Comparison of ENCODE assay signal across 2 cellular contexts in the genomic region with DNA sequence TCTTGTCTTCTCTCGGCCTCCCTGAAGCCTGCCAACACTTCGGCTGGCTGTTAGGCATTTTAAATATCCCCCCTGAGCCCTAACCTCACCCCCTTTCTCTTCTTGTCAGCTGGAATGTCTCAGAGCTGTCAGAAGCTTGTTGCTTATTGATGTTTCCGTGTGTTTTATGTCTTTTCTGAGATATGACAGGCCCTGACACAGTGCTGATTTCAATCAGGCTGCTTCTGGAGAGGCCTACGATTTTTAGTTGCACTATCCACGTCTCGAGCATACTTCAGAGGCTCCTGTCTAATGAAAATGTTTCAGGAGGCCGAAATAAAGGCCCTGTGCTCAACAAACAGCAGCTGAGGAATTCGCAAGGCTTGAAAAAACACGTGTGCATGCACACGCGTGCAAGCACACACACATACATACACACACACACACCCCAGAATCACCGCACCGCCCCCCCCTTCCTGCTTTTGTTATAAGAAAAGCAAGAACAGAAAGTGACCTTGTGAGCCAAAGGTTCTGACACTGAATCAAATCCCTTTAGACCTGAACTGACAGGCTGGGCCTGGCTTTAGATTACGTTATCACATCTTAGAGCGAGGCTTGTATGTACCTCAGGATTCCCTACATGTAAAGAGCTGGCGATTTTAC.
TF ChIP-seq lines count a peak whose summit lies in the region.

No MANE protein-coding gene starts in this region.

TF ChIP-seq in endothelial cell of umbilical vein, 7 proteins besides CTCF, POLR2A, EP300 and RAD21:
- TF ChIP-seq GATA2 (IDR thresholded peaks at IDR 0.05; ENCODE audit: insufficient read depth, insufficient read length, low read depth, low read length) (no peak), JUN (IDR thresholded peaks at IDR 0.05; ENCODE audit: borderline replicate concordance, insufficient read depth, insufficient read length, low read depth) (no peak), MYC (IDR thresholded peaks at IDR 0.05; ENCODE audit: low read depth, low read length) (no peak), EZH2 (IDR thresholded peaks at IDR 0.05; ENCODE audit: borderline replicate concordance, low read depth, low read length, severe bottlenecking) (no peak), FOS (IDR thresholded peaks at IDR 0.05; ENCODE audit: borderline replicate concordance, insufficient read depth, low read length) (no peak), POLR2AphosphoS5 (IDR thresholded peaks at IDR 0.05; ENCODE audit: insufficient read depth, low read depth, low read length) (no peak)
- TF ChIP-seq, protein P1, sequence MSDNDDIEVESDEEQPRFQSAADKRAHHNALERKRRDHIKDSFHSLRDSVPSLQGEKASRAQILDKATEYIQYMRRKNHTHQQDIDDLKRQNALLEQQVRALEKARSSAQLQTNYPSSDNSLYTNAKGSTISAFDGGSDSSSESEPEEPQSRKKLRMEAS (IDR thresholded peaks at IDR 0.05; ENCODE audit: insufficient read depth, insufficient read length): no peak

TF ChIP-seq in SK-N-SH, 30 proteins besides CTCF, POLR2A, EP300 and RAD21:
- TF ChIP-seq RFX5 (IDR thresholded peaks at IDR 0.05; ENCODE audit: low read length) (no peak), TCF12 (IDR thresholded peaks at IDR 0.05) (no peak), NFIC (IDR thresholded peaks at IDR 0.05; ENCODE audit: borderline replicate concordance) (no peak), TEAD4 (IDR thresholded peaks at IDR 0.05; ENCODE audit: borderline replicate concordance, insufficient read depth) (no peak)
